38 cellular contexts compared by ENCODE assay signal in genomic region chr2:26899500-26900164, GRCh38. TPM values are rescaled to one million over a fixed set of nuclear protein-coding genes. Genes with fewer than 3 reads are reported as not detected.
"Had no signal": no experiment of that assay in that cellular context is flagged by ENCODE, and none has a peak within 500 bp of the region (broad histone marks: within the 10 kb centered on the region; RNA-seq: fewer than 3 reads in every experiment).

No MANE protein-coding gene starts in this region.

- H3K4me3 ChIP-seq: ascending aorta, breast epithelium, Peyer's patch had no signal

- DNase-seq: activated B cell treated with CpG ODN at 0.5 μM for 24 hours; activated CD4-positive, alpha-beta memory T cell treated with anti-CD3 and anti-CD28 coated beads, Interleukin-2, amount 10 ng/mL, durations not matched to agents 7 days and 5 days; activated CD4-positive, alpha-beta T cell treated with anti-CD3 and anti-CD28 coated beads for 4 hours; activated CD4-positive, alpha-beta T cell treated with anti-CD3 and anti-CD28 coated beads, Interleukin-2, amount 50 U/mL, for 1 hour; activated CD4-positive, CD25-positive, alpha-beta regulatory T cell treated with anti-CD3 and anti-CD28 coated beads, Interleukin-2, amount 50 U/mL, for 72 hours; activated CD8-positive, alpha-beta memory T cell treated with anti-CD3 and anti-CD28 coated beads for 24 hours; activated effector memory CD4-positive, alpha-beta T cell treated with anti-CD3 and anti-CD28 coated beads, Interleukin-2, amount 50 U/mL, for 16 hours; activated naive CD4-positive, alpha-beta T cell; activated naive CD4-positive, alpha-beta T cell treated with anti-CD3 and anti-CD28 coated beads, Interleukin-2, amount 50 U/mL, for 16 hours; activated naive CD8-positive, alpha-beta T cell treated with anti-CD3 and anti-CD28 coated beads for 36 hours; activated T-cell treated with anti-CD3 and anti-CD28 coated beads, Interleukin-2, amount 50 U/mL, for 1 hour; activated T-cell treated with anti-CD3 and anti-CD28 coated beads, Interleukin-2, amount 50 U/mL, for 72 hours; amniotic stem cell; central memory CD4-positive, alpha-beta T cell; Karpas-422; KBM-7; NCI-H1105; NCI-H1436; NCI-H1694; NCI-H1930; NCI-H2081 treated with DMSO at 0.1 percent for 48 hours; NCI-H226; NCI-H446 treated with DMSO at 0.1 percent for 48 hours; NCI-H524; NK-92 treated with Interleukin-12 subunit alpha and Interleukin-12 subunit beta, amount 100 ng/mL, for 24 hours; PC-3; Peyer's patch; RPMI8226; SIG-M5; T-cell; T-helper 17 cell; T-helper 9 cell had no signal

- H3K27ac Mint-ChIP-seq: activated B cell treated with CpG ODN at 0.5 μM for 24 hours; activated CD4-positive, alpha-beta memory T cell treated with anti-CD3 and anti-CD28 coated beads, Interleukin-2, amount 10 ng/mL, durations not matched to agents 7 days and 5 days; activated naive CD8-positive, alpha-beta T cell treated with anti-CD3 and anti-CD28 coated beads for 36 hours; activated T-cell treated with anti-CD3 and anti-CD28 coated beads, Interleukin-2, amount 50 U/mL, for 72 hours; activated T-helper 17 cell treated with anti-CD3 and anti-CD28 coated beads, Interleukin-2, amount 50 U/mL, for 72 hours; T-cell; T-helper 17 cell had no signal

- H3K4me1 ChIP-seq: ascending aorta, Peyer's patch had no signal

- H3K4me3 Mint-ChIP-seq: activated B cell treated with CpG ODN at 0.5 μM for 24 hours; activated CD4-positive, alpha-beta memory T cell treated with anti-CD3 and anti-CD28 coated beads, Interleukin-2, amount 10 ng/mL, durations not matched to agents 7 days and 5 days; activated naive CD8-positive, alpha-beta T cell treated with anti-CD3 and anti-CD28 coated beads for 36 hours; activated T-cell treated with anti-CD3 and anti-CD28 coated beads, Interleukin-2, amount 50 U/mL, for 72 hours; activated T-helper 17 cell treated with anti-CD3 and anti-CD28 coated beads, Interleukin-2, amount 50 U/mL, for 72 hours; T-cell; T-helper 17 cell had no signal

- H3K36me3 ChIP-seq: ascending aorta, breast epithelium, Peyer's patch had no signal

- H3K4me1 Mint-ChIP-seq: activated B cell treated with CpG ODN at 0.5 μM for 24 hours; activated CD4-positive, alpha-beta memory T cell treated with anti-CD3 and anti-CD28 coated beads, Interleukin-2, amount 10 ng/mL, durations not matched to agents 7 days and 5 days; activated naive CD8-positive, alpha-beta T cell treated with anti-CD3 and anti-CD28 coated beads for 36 hours; activated T-helper 17 cell treated with anti-CD3 and anti-CD28 coated beads, Interleukin-2, amount 50 U/mL, for 72 hours; T-cell; T-helper 17 cell had no signal

- H3K36me3 Mint-ChIP-seq: activated naive CD8-positive, alpha-beta T cell treated with anti-CD3 and anti-CD28 coated beads for 36 hours; T-cell had no signal

- H3K27ac ChIP-seq: ascending aorta, breast epithelium, Peyer's patch, VCaP had no signal

- H3K27me3 ChIP-seq: ascending aorta, breast epithelium, Peyer's patch had no signal

- H3K9me3 Mint-ChIP-seq: activated B cell treated with CpG ODN at 0.5 μM for 24 hours; activated CD4-positive, alpha-beta memory T cell treated with anti-CD3 and anti-CD28 coated beads, Interleukin-2, amount 10 ng/mL, durations not matched to agents 7 days and 5 days; activated naive CD8-positive, alpha-beta T cell treated with anti-CD3 and anti-CD28 coated beads for 36 hours; activated T-cell treated with anti-CD3 and anti-CD28 coated beads, Interleukin-2, amount 50 U/mL, for 72 hours; activated T-helper 17 cell treated with anti-CD3 and anti-CD28 coated beads, Interleukin-2, amount 50 U/mL, for 72 hours; T-cell had no signal

RNA-seq across cellular contexts. Expression of gene DPYSL5, which starts 51.7 kb away (rescaled TPM):
- total RNA-seq: activated B cell treated with CpG ODN at 0.5 μM for 24 hours; activated CD4-positive, alpha-beta memory T cell treated with anti-CD3 and anti-CD28 coated beads, Interleukin-2, amount 10 ng/mL, durations not matched to agents 7 days and 5 days; activated naive CD8-positive, alpha-beta T cell treated with anti-CD3 and anti-CD28 coated beads for 36 hours; activated T-cell treated with anti-CD3 and anti-CD28 coated beads, Interleukin-2, amount 50 U/mL, for 72 hours; activated T-helper 17 cell treated with anti-CD3 and anti-CD28 coated beads, Interleukin-2, amount 50 U/mL, for 72 hours; ascending aorta; breast epithelium; MCF 10A; PC-3; SK-MEL-5; T-cell; T-helper 17 cell had no signal
